In genomic region chr4:56435748-56436442, GRCh38 we compare ENCODE assay signal across 1 cellular context.
A peak's percentile ranks its signal among the peaks of the same experiment; 100 is the strongest.
TF ChIP-seq lines count a peak whose summit lies in the region.

TSS of gene PAICS (plus strand) at chr4:56436260. CDS start at chr4:56436313, 53 bp downstream.

TF ChIP-seq in HepG2, 621 proteins besides CTCF, POLR2A, EP300 and RAD21 (continued from another document and continues in another):
- TF ChIP-seq PPARG (CRISPR knock-in tag; conservative IDR thresholded peaks at IDR 0.05) (no peak), HOMEZ (CRISPR knock-in tag; IDR thresholded peaks at IDR 0.05; ENCODE audit: low read depth) (peak; percentile 32), ZNF558 (CRISPR knock-in tag; IDR thresholded peaks at IDR 0.05; ENCODE audit: borderline replicate concordance) (no peak), SP1 (IDR thresholded peaks at IDR 0.05) (no peak), SP1 (CRISPR knock-in tag; IDR thresholded peaks at IDR 0.05) (peak; percentile 18; the same call in 1 of the 2 replicates), NFKBIZ (CRISPR knock-in tag; IDR thresholded peaks at IDR 0.05) (no peak), CBFB (CRISPR knock-in tag; IDR thresholded peaks at IDR 0.05) (peak; percentile 76), HOXD1 (CRISPR knock-in tag; IDR thresholded peaks at IDR 0.05) (no peak), ARHGAP35 (CRISPR knock-in tag; IDR thresholded peaks at IDR 0.05; ENCODE audit: borderline replicate concordance) (no peak), TARDBP (CRISPR knock-in tag; IDR thresholded peaks at IDR 0.05) (no peak; the same call in 1 of the 2 replicates), YEATS2 (CRISPR knock-in tag; IDR thresholded peaks at IDR 0.05; ENCODE audit: borderline replicate concordance) (peak; percentile 31; the same call in 1 of the 2 replicates), TAF15 (IDR thresholded peaks at IDR 0.05; ENCODE audit: low read depth, low read length, poor library complexity, severe bottlenecking) (no peak), ZSCAN31 (CRISPR knock-in tag; IDR thresholded peaks at IDR 0.05; ENCODE audit: low read depth) (0 out of 2 replicates have a peak, but pooled peaks have one; percentile 47), KDM6A (CRISPR knock-in tag; IDR thresholded peaks at IDR 0.05; ENCODE audit: low read depth) (no peak), ZBTB26 (CRISPR knock-in tag; IDR thresholded peaks at IDR 0.05; ENCODE audit: borderline replicate concordance) (peak; percentile 94), REST (IDR thresholded peaks at IDR 0.05; ENCODE audit: borderline replicate concordance in 1 of 2, low read depth in 1 of 2, low read length in 2 of 2) (peak in 1 of 2 experiments; percentile 49; a peak in 1 of 4 replicates), HOXA9 (CRISPR knock-in tag; IDR thresholded peaks at IDR 0.05; ENCODE audit: borderline replicate concordance) (0 out of 2 replicates have a peak, but pooled peaks have one; percentile 18), MYPOP (CRISPR knock-in tag; IDR thresholded peaks at IDR 0.05) (peak; percentile 87), ZNF264 (CRISPR knock-in tag; IDR thresholded peaks at IDR 0.05) (no peak), KAT8 (CRISPR knock-in tag; IDR thresholded peaks at IDR 0.05) (peak; percentile 20; the same call in 1 of the 2 replicates), E2F2 (CRISPR knock-in tag; IDR thresholded peaks at IDR 0.05; ENCODE audit: borderline replicate concordance) (peak; percentile 25; the same call in 1 of the 2 replicates), EHMT2 (IDR thresholded peaks at IDR 0.05; ENCODE audit: borderline replicate concordance, low read depth, low read length) (no peak), TEF (CRISPR knock-in tag; IDR thresholded peaks at IDR 0.05) (0 out of 2 replicates have a peak, but pooled peaks have one; percentile 2), ATF3 (CRISPR knock-in tag; IDR thresholded peaks at IDR 0.05) (0 out of 2 replicates have a peak, but pooled peaks have one; percentile 43), ZNF589 (CRISPR knock-in tag; conservative IDR thresholded peaks at IDR 0.05) (no peak), ZNF414 (CRISPR knock-in tag; IDR thresholded peaks at IDR 0.05) (peak; percentile 59; the same call in 1 of the 2 replicates), MIER3 (CRISPR knock-in tag; IDR thresholded peaks at IDR 0.05; ENCODE audit: borderline replicate concordance) (no peak; the same call in 1 of the 2 replicates), WIZ (CRISPR knock-in tag; IDR thresholded peaks at IDR 0.05) (peak; percentile 71; the same call in 1 of the 2 replicates), NR1H2 (CRISPR knock-in tag; IDR thresholded peaks at IDR 0.05; ENCODE audit: borderline replicate concordance, low read depth) (no peak), RXRA (CRISPR knock-in tag; IDR thresholded peaks at IDR 0.05) (peak; percentile 65; the same call in 1 of the 2 replicates), SOX5 (CRISPR knock-in tag; IDR thresholded peaks at IDR 0.05; ENCODE audit: borderline replicate concordance) (0 out of 2 replicates have a peak, but pooled peaks have one; percentile 28), ZNF33B (CRISPR knock-in tag; IDR thresholded peaks at IDR 0.05) (0 out of 2 replicates have a peak, but pooled peaks have one; percentile 65), FOXO4 (CRISPR knock-in tag; conservative IDR thresholded peaks at IDR 0.05) (no peak), ARID5B (CRISPR knock-in tag; IDR thresholded peaks at IDR 0.05) (no peak), ATRX (CRISPR knock-in tag; IDR thresholded peaks at IDR 0.05; ENCODE audit: borderline replicate concordance) (no peak), REXO4 (CRISPR knock-in tag; IDR thresholded peaks at IDR 0.05; ENCODE audit: borderline replicate concordance) (no peak), GATA4 (IDR thresholded peaks at IDR 0.05; ENCODE audit: borderline replicate concordance, low read depth) (peak; percentile 72; the same call in 1 of the 2 replicates), E2F5 (CRISPR knock-in tag; conservative IDR thresholded peaks at IDR 0.05) (peak; percentile 69; the same call in 1 of the 2 replicates), ATF4 (CRISPR knock-in tag; IDR thresholded peaks at IDR 0.05) (no peak), ESRRA (CRISPR knock-in tag; IDR thresholded peaks at IDR 0.05; ENCODE audit: low read depth) (no peak), ZMAT3 (CRISPR knock-in tag; conservative IDR thresholded peaks at IDR 0.05) (peak; percentile 50; the same call in 1 of the 2 replicates)
